Comparison of ENCODE assay signal across 20 cellular contexts in the genomic region with DNA sequence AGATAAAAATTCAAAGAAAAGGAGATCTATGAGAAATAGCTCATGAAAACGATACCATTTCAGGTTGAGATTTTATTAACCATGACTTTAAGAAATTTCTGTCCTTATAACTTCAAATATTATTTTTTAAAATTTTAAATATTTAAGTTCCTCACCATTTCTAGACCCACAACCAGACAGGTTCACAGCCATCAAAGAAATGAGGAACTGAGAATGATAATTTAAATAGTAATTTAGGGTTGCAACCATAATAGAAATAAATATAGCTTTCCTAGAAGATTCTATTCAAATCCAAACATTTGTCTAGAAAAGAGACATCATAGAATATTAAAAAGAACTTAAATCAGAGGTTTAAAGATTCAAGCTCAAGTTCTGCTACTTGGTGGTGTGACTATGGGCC.
"Had no signal": no experiment of that assay in that cellular context is flagged by ENCODE, and none has a peak within 500 bp of the region (broad histone marks: within the 10 kb centered on the region; RNA-seq: fewer than 3 reads in every experiment).

No MANE protein-coding gene starts in this region.

- ATAC-seq: activated T-helper 17 cell treated with anti-CD3 and anti-CD28 coated beads, Interleukin-2, amount 50 U/mL, for 72 hours; foreskin keratinocyte; left lung; natural killer cell; stimulated activated memory B cell treated with anti-CD40 and anti-IgM and Interleukin-4, amounts not matched to agents 10 μg/mL and 1 μg/mL and 100 μg/mL, for 72 hours had no signal

- FAIRE-seq: kidney had no signal

- H3K9me3 Mint-ChIP-seq: activated T-helper 17 cell treated with anti-CD3 and anti-CD28 coated beads, Interleukin-2, amount 50 U/mL, for 72 hours; dendritic cell treated with granulocyte-macrophage colony-stimulating factor and Interleukin-4, amounts not matched to agents 40 ng/mL and 50 ng/mL, for 4 days; natural killer cell; stimulated activated memory B cell treated with anti-CD40 and anti-IgM and Interleukin-4, amounts not matched to agents 10 μg/mL and 1 μg/mL and 100 μg/mL, for 72 hours had no signal

- H3K27me3 Mint-ChIP-seq: stimulated activated memory B cell treated with anti-CD40 and anti-IgM and Interleukin-4, amounts not matched to agents 10 μg/mL and 1 μg/mL and 100 μg/mL, for 72 hours had no signal

- H3K4me1 Mint-ChIP-seq: activated T-helper 17 cell treated with anti-CD3 and anti-CD28 coated beads, Interleukin-2, amount 50 U/mL, for 72 hours; natural killer cell had no signal

- H3K4me3 Mint-ChIP-seq: activated T-helper 17 cell treated with anti-CD3 and anti-CD28 coated beads, Interleukin-2, amount 50 U/mL, for 72 hours; dendritic cell treated with granulocyte-macrophage colony-stimulating factor and Interleukin-4, amounts not matched to agents 40 ng/mL and 50 ng/mL, for 4 days; natural killer cell; stimulated activated memory B cell treated with anti-CD40 and anti-IgM and Interleukin-4, amounts not matched to agents 10 μg/mL and 1 μg/mL and 100 μg/mL, for 72 hours had no signal

- DNase-seq: activated CD4-positive, alpha-beta T cell treated with anti-CD3 and anti-CD28 coated beads, Interleukin-2, amount 50 U/mL, for 48 hours; activated naive CD4-positive, alpha-beta T cell treated with Interleukin-2 at 50 U/mL for 16 hours; anterior cingulate cortex; brain microvascular endothelial cell; effector memory CD4-positive, alpha-beta T cell; foreskin keratinocyte; glutamatergic neuron; hypothalamus; kidney; left lung; mammary epithelial cell; natural killer cell; retina; stimulated activated CD4-positive, alpha-beta T cell treated with anti-CD3 and anti-CD28 coated beads, Interleukin-2, amount 100 ng/mL, for 48 hours; tibial artery; uterus; WERI-Rb-1 had no signal

- H3K27ac Mint-ChIP-seq: activated T-helper 17 cell treated with anti-CD3 and anti-CD28 coated beads, Interleukin-2, amount 50 U/mL, for 72 hours; dendritic cell treated with granulocyte-macrophage colony-stimulating factor and Interleukin-4, amounts not matched to agents 40 ng/mL and 50 ng/mL, for 4 days; natural killer cell; stimulated activated memory B cell treated with anti-CD40 and anti-IgM and Interleukin-4, amounts not matched to agents 10 μg/mL and 1 μg/mL and 100 μg/mL, for 72 hours had no signal

- H3K36me3 Mint-ChIP-seq: natural killer cell; stimulated activated memory B cell treated with anti-CD40 and anti-IgM and Interleukin-4, amounts not matched to agents 10 μg/mL and 1 μg/mL and 100 μg/mL, for 72 hours had no signal
